ENCODE assay signal across 1 cellular context in genomic region chr2:40103590-40103989, GRCh38.
A peak's percentile ranks its signal among the peaks of the same experiment; 100 is the strongest.
TF ChIP-seq lines count a peak whose summit lies in the region.

No MANE protein-coding gene starts in this region.

TF ChIP-seq in SK-N-SH, 30 proteins besides CTCF, POLR2A, EP300 and RAD21 (continued from another document):
- TF ChIP-seq, protein P1, sequence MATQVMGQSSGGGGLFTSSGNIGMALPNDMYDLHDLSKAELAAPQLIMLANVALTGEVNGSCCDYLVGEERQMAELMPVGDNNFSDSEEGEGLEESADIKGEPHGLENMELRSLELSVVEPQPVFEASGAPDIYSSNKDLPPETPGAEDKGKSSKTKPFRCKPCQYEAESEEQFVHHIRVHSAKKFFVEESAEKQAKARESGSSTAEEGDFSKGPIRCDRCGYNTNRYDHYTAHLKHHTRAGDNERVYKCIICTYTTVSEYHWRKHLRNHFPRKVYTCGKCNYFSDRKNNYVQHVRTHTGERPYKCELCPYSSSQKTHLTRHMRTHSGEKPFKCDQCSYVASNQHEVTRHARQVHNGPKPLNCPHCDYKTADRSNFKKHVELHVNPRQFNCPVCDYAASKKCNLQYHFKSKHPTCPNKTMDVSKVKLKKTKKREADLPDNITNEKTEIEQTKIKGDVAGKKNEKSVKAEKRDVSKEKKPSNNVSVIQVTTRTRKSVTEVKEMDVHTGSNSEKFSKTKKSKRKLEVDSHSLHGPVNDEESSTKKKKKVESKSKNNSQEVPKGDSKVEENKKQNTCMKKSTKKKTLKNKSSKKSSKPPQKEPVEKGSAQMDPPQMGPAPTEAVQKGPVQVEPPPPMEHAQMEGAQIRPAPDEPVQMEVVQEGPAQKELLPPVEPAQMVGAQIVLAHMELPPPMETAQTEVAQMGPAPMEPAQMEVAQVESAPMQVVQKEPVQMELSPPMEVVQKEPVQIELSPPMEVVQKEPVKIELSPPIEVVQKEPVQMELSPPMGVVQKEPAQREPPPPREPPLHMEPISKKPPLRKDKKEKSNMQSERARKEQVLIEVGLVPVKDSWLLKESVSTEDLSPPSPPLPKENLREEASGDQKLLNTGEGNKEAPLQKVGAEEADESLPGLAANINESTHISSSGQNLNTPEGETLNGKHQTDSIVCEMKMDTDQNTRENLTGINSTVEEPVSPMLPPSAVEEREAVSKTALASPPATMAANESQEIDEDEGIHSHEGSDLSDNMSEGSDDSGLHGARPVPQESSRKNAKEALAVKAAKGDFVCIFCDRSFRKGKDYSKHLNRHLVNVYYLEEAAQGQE (IDR thresholded peaks at IDR 0.05; ENCODE audit: low read depth, low read length): no peak
- TF ChIP-seq FOXM1 (IDR thresholded peaks at IDR 0.05; ENCODE audit: low read depth) (no peak), JUND (IDR thresholded peaks at IDR 0.05) (no peak), PBX3 (IDR thresholded peaks at IDR 0.05) (peak; percentile 45; the same call in 1 of the 2 replicates), MXI1 (IDR thresholded peaks at IDR 0.05; ENCODE audit: low read depth, low read length) (no peak), RXRA (IDR thresholded peaks at IDR 0.05; ENCODE audit: borderline replicate concordance, low read depth) (no peak), GABPA (IDR thresholded peaks at IDR 0.05; ENCODE audit: low read depth) (no peak), CHD2 (IDR thresholded peaks at IDR 0.05; ENCODE audit: low read length, partially characterized antibody) (no peak), ELF1 (IDR thresholded peaks at IDR 0.05) (no peak; the same call in 1 of the 2 replicates), RCOR1 (IDR thresholded peaks at IDR 0.05; ENCODE audit: low read length) (no peak), NFIC (IDR thresholded peaks at IDR 0.05; ENCODE audit: borderline replicate concordance) (0 out of 2 replicates have a peak, but pooled peaks have one; percentile 14), NRF1 (IDR thresholded peaks at IDR 0.05; ENCODE audit: low read depth, low read length) (no peak), GATA2 (CRISPR knock-in tag; IDR thresholded peaks at IDR 0.05) (no peak)
TF ChIP-seq in SK-N-SH: peak in this region for 4.
